Comparison of ENCODE assay signal across 8 cellular contexts in genomic region chr9:127422787-127423186, GRCh38. TPM values are rescaled to one million over a fixed set of nuclear protein-coding genes. Genes with fewer than 3 reads are reported as not detected.
DNase-seq lines count a peak whose midpoint lies in the region; ATAC-seq and TF ChIP-seq lines count a peak whose summit lies in the region.

No MANE protein-coding gene starts in this region.

- DNase-seq in AG09309 (ENCODE audit: low read depth) (no peak), chondrocyte (ENCODE audit: low spot score) (no peak), middle frontal gyrus (ENCODE audit: extremely low spot score, low spot score) (no peak)
- DNase-seq in Jurkat, Clone E6-1 (ENCODE audit: low read depth, low spot score), result no peak
- no peak for DNase-seq in naive thymus-derived CD4-positive, alpha-beta T cell

- ATAC-seq in naive thymus-derived CD4-positive, alpha-beta T cell, result no peak
- no peak for ATAC-seq in HG03108 (IDR thresholded peaks at IDR 0.05; ENCODE audit: unreplicated experiment)
- ATAC-seq in GM19467 (IDR thresholded peaks at IDR 0.05; ENCODE audit: unreplicated experiment), result no peak
- no peak for ATAC-seq in HG03025 (IDR thresholded peaks at IDR 0.05; ENCODE audit: low FRiP score, unreplicated experiment)

- H3K36me3 ChIP-seq in naive thymus-derived CD4-positive, alpha-beta T cell (ENCODE audit: control insufficient read depth in 2 of 3, insufficient read depth in 3 of 3, low read length in 3 of 3), result peaks cover 0 to 4% (median 0%) of the 10 kb centered on the region in 3 experiments

- H3K4me3 Mint-ChIP-seq in chondrocyte (ENCODE audit: unreplicated experiment), result peak overlapping the region; percentile 98
- peak overlapping the region; percentile 7 to 99 (median 98) for H3K4me3 Mint-ChIP-seq in naive thymus-derived CD4-positive, alpha-beta T cell

- H3K36me3 Mint-ChIP-seq in chondrocyte (ENCODE audit: low read depth), result no peaks in the 10 kb centered on the region
- peaks cover 0 to 7% (median 5%) of the 10 kb centered on the region in 5 donors for H3K36me3 Mint-ChIP-seq in naive thymus-derived CD4-positive, alpha-beta T cell

- H3K27ac ChIP-seq in naive thymus-derived CD4-positive, alpha-beta T cell (ENCODE audit: low read depth, low read length), result no peak overlapping the region

- CTCF ChIA-PET in naive thymus-derived CD4-positive, alpha-beta T cell (lab: Charles Lee), result no interaction called here

- no peaks in the 10 kb centered on the region for H3K27me3 ChIP-seq in naive thymus-derived CD4-positive, alpha-beta T cell (ENCODE audit: control insufficient read depth in 2 of 2, insufficient read depth in 2 of 2, low read length in 2 of 2)

- peaks cover 38% of the 10 kb centered on the region for H3K4me1 Mint-ChIP-seq in chondrocyte (ENCODE audit: low read depth)
- H3K4me1 Mint-ChIP-seq in naive thymus-derived CD4-positive, alpha-beta T cell, result peaks cover 37 to 50% (median 43%) of the 10 kb centered on the region in 7 donors

- no peaks in the 10 kb centered on the region for H3K9me3 ChIP-seq in naive thymus-derived CD4-positive, alpha-beta T cell (ENCODE audit: control insufficient read depth in 2 of 3, low read length in 3 of 3)

- H3K9me3 Mint-ChIP-seq in chondrocyte (ENCODE audit: low read depth), result no peaks in the 10 kb centered on the region
- H3K9me3 Mint-ChIP-seq in naive thymus-derived CD4-positive, alpha-beta T cell, result no peaks in the 10 kb centered on the region

- no peaks in the 10 kb centered on the region for H3K27me3 Mint-ChIP-seq in chondrocyte (ENCODE audit: low read depth)
- no peaks in the 10 kb centered on the region for H3K27me3 Mint-ChIP-seq in naive thymus-derived CD4-positive, alpha-beta T cell

- POLR2A ChIA-PET in naive thymus-derived CD4-positive, alpha-beta T cell (lab: Charles Lee), result interaction anchor here (1.3 to 3.0 kb wide), 2 partner anchors 26 to 28 kb away, joined by 3 to 28 read pairs; partner anchors contain the start of genes LRSAM1 and RPL12

- peak overlapping the region; percentile 99 for H3K27ac Mint-ChIP-seq in chondrocyte (ENCODE audit: unreplicated experiment)
- H3K27ac Mint-ChIP-seq in naive thymus-derived CD4-positive, alpha-beta T cell, result peak overlapping the region in 1 of 9 donors; percentile 95

- peak overlapping the region; percentile 96 for H3K4me3 ChIP-seq in AG09309 (ENCODE audit: control insufficient read depth, low read depth, low read length)
- H3K4me3 ChIP-seq in Jurkat, Clone E6-1 (ENCODE audit: low read length), result peak overlapping the region; percentile 94
- no peak overlapping the region for H3K4me3 ChIP-seq in naive thymus-derived CD4-positive, alpha-beta T cell (ENCODE audit: low read length)

- TF ChIP-seq CTCF in AG09309 (IDR thresholded peaks at IDR 0.05; ENCODE audit: control insufficient read depth, insufficient read depth, low read depth, low read length, missing control alignments), result no peak
- TF ChIP-seq CTCF in chondrocyte (IDR thresholded peaks at IDR 0.05), result no peak

- intact Hi-C loops in naive thymus-derived CD4-positive, alpha-beta T cell (cut with micrococcal nuclease), result no loop called here

- peaks cover 12 to 27% of the 10 kb centered on the region in 2 donors for H3K4me1 ChIP-seq in naive thymus-derived CD4-positive, alpha-beta T cell (ENCODE audit: control insufficient read depth in 2 of 2, insufficient read depth in 2 of 2, low read length in 2 of 2)

RNA-seq across cellular contexts. Expression of gene ZNF79, which starts 1.4 kb away (rescaled TPM):
- 4.9 TPM for polyA plus RNA-seq in Jurkat, Clone E6-1 (2012; ENCODE audit: insufficient read depth, insufficient read length)
- 7.9 to 9.0 TPM (median 8.3 TPM) in 3 replicates for total RNA-seq in chondrocyte
- 10 to 100 TPM in 3 of 5 experiments, 1 to 10 TPM in 2; 4.8 to 17.8 (median 13.6) TPM for total RNA-seq in naive thymus-derived CD4-positive, alpha-beta T cell
- 10 to 100 TPM in 1 of 2 donors, 1 to 10 TPM in 1; 5.1 to 10.8 TPM for polyA plus RNA-seq in naive thymus-derived CD4-positive, alpha-beta T cell

RNA-seq across cellular contexts. Expression of gene SLC2A8, which starts 25.8 kb away (rescaled TPM):
- 10.6 TPM for polyA plus RNA-seq in Jurkat, Clone E6-1 (2012; ENCODE audit: insufficient read depth, insufficient read length)
- total RNA-seq in chondrocyte, result 14.1 to 16.4 TPM (median 15.3 TPM) in 3 replicates
- 1 to 10 TPM in 3 of 5 experiments, under 1 TPM in 2; 0.27 to 4.8 (median 1.3) TPM for total RNA-seq in naive thymus-derived CD4-positive, alpha-beta T cell
- polyA plus RNA-seq in naive thymus-derived CD4-positive, alpha-beta T cell, result not detected

RNA-seq across cellular contexts. Expression of gene RPL12, which starts 28.4 kb away (rescaled TPM):
- 1,946 TPM for polyA plus RNA-seq in Jurkat, Clone E6-1 (2012; ENCODE audit: insufficient read depth, insufficient read length)
- total RNA-seq in chondrocyte, result 834 to 848 TPM (median 848 TPM) in 3 replicates
- 1,000 to 10,000 TPM; 1,005 to 1,932 (median 1,675) TPM for total RNA-seq in naive thymus-derived CD4-positive, alpha-beta T cell
- 1,000 to 10,000 TPM; 1,937 to 1,958 TPM for polyA plus RNA-seq in naive thymus-derived CD4-positive, alpha-beta T cell

RNA-seq across cellular contexts. Expression of gene LRSAM1, which starts 28.5 kb away (rescaled TPM):
- polyA plus RNA-seq in Jurkat, Clone E6-1 (2012; ENCODE audit: insufficient read depth, insufficient read length), result 15.6 TPM
- 25.6 to 29.3 TPM (median 27.5 TPM) in 3 replicates for total RNA-seq in chondrocyte
- total RNA-seq in naive thymus-derived CD4-positive, alpha-beta T cell, result 10 to 100 TPM; 15.1 to 23.3 (median 19.8) TPM
- 1 to 10 TPM; 4.0 to 7.7 TPM for polyA plus RNA-seq in naive thymus-derived CD4-positive, alpha-beta T cell
